Comparison of ENCODE assay signal across 19 cellular contexts in genomic region chr19:30570194-30570593, GRCh38.
DNase-seq lines count a peak whose midpoint lies in the region.
"Had no signal": no experiment of that assay in that cellular context is flagged by ENCODE, and none has a peak within 500 bp of the region (broad histone marks: within the 10 kb centered on the region; RNA-seq: fewer than 3 reads in every experiment).

No MANE protein-coding gene starts in this region.

- peak overlapping the region; percentile 26 for H3K9ac ChIP-seq in trophoblast cell (ENCODE audit: low read length)
- H3K9ac ChIP-seq: BLaER1 had no signal

- no peak overlapping the region for H4K8ac ChIP-seq in trophoblast cell (ENCODE audit: low read depth, low read length)

- no peak overlapping the region for H4K12ac ChIP-seq in trophoblast cell (ENCODE audit: low read depth, low read length)

- H3K23ac ChIP-seq in trophoblast cell (ENCODE audit: low read length): no peak overlapping the region

- H3K27me3 ChIP-seq in trophoblast cell (ENCODE audit: insufficient read depth, low read length) (no peaks in the 10 kb centered on the region), H7 (ENCODE audit: control insufficient read depth, insufficient read depth, low read length) (no peaks in the 10 kb centered on the region)
- H3K27me3 ChIP-seq: BLaER1 had no signal

- H3K14ac ChIP-seq in trophoblast cell (ENCODE audit: low read length): no peak overlapping the region

- no peak overlapping the region for H2BK12ac ChIP-seq in trophoblast cell (ENCODE audit: low read length)

- no peaks in the 10 kb centered on the region for H3K36me3 ChIP-seq in trophoblast cell (ENCODE audit: control insufficient read depth in 1 of 2, insufficient read depth in 2 of 2, low read length in 2 of 2)
- no peaks in the 10 kb centered on the region for H3K36me3 ChIP-seq in H7 (replicated peaks; ENCODE audit: control insufficient read depth, insufficient read depth, low read length)
- H3K36me3 ChIP-seq: BLaER1 had no signal

- H3K27me3 Mint-ChIP-seq in activated CD4-positive, alpha-beta memory T cell treated with anti-CD3 and anti-CD28 coated beads for 36 hours: no peaks in the 10 kb centered on the region
- H3K27me3 Mint-ChIP-seq: B cell had no signal

- CTCF ChIA-PET in activated CD4-positive, alpha-beta memory T cell treated with anti-CD3 and anti-CD28 coated beads for 36 hours (lab: Charles Lee): no interaction called here

- no peaks in the 10 kb centered on the region for H3K36me3 Mint-ChIP-seq in activated CD4-positive, alpha-beta memory T cell treated with anti-CD3 and anti-CD28 coated beads for 36 hours
- H3K36me3 Mint-ChIP-seq: CD4-positive, CD25-positive, alpha-beta regulatory T cell; CD8-positive, alpha-beta T cell had no signal

- POLR2A ChIA-PET in activated CD4-positive, alpha-beta memory T cell treated with anti-CD3 and anti-CD28 coated beads for 36 hours (lab: Charles Lee): no interaction called here

- H3K4me3 ChIP-seq in trophoblast cell (ENCODE audit: low read depth, low read length) (no peak overlapping the region), H7 (ENCODE audit: insufficient read depth, low read depth, low read length) (no peak overlapping the region)
- H3K4me3 ChIP-seq: BLaER1, GM23338 had no signal

- H4K91ac ChIP-seq in trophoblast cell (ENCODE audit: low read depth, low read length): no peak overlapping the region

- H3K79me1 ChIP-seq in trophoblast cell (ENCODE audit: low read length): no peaks in the 10 kb centered on the region

- H3K27ac ChIP-seq in trophoblast cell (ENCODE audit: low read depth, low read length): no peak overlapping the region
- H3K27ac ChIP-seq: 22Rv1, BLaER1, C4-2B had no signal

- H3K4ac ChIP-seq in trophoblast cell (ENCODE audit: low read depth, low read length): no peak overlapping the region

- H2AFZ ChIP-seq in trophoblast cell (ENCODE audit: insufficient read depth, low read length, poor library complexity): no peak overlapping the region
- H2AFZ ChIP-seq: GM23338 had no signal

- no peak overlapping the region for H2AK5ac ChIP-seq in trophoblast cell (ENCODE audit: low read length)

- H3K27ac Mint-ChIP-seq in activated CD4-positive, alpha-beta memory T cell treated with anti-CD3 and anti-CD28 coated beads for 36 hours: no peak overlapping the region
- H3K27ac Mint-ChIP-seq: B cell; CD4-positive, CD25-positive, alpha-beta regulatory T cell; CD8-positive, alpha-beta T cell; GM23338 had no signal

- WGBS in trophoblast cell (ENCODE audit: extremely low coverage, insufficient coverage, insufficient read length): no CpG with 5 or more reads among the region's 14 CpGs

- intact Hi-C loops in activated CD4-positive, alpha-beta memory T cell treated with anti-CD3 and anti-CD28 coated beads for 36 hours (cut with micrococcal nuclease): no loop called here

- no peaks in the 10 kb centered on the region for H3K9me3 Mint-ChIP-seq in activated CD4-positive, alpha-beta memory T cell treated with anti-CD3 and anti-CD28 coated beads for 36 hours
- H3K9me3 Mint-ChIP-seq: CD4-positive, CD25-positive, alpha-beta regulatory T cell; CD8-positive, alpha-beta T cell; GM23338 had no signal

- no peak overlapping the region for H2BK5ac ChIP-seq in trophoblast cell (ENCODE audit: low read depth, low read length, poor library complexity)

- H2BK120ac ChIP-seq in trophoblast cell (ENCODE audit: insufficient read depth, low read length, poor library complexity): no peak overlapping the region

- no peaks in the 10 kb centered on the region for H3K4me1 Mint-ChIP-seq in activated CD4-positive, alpha-beta memory T cell treated with anti-CD3 and anti-CD28 coated beads for 36 hours (ENCODE audit: low read depth)
- H3K4me1 Mint-ChIP-seq: B cell; CD4-positive, CD25-positive, alpha-beta regulatory T cell had no signal

- H3K18ac ChIP-seq in trophoblast cell (ENCODE audit: low read length): no peak overlapping the region

- no peaks in the 10 kb centered on the region for H3K79me2 ChIP-seq in trophoblast cell (ENCODE audit: control insufficient read depth, insufficient read depth, low read length, poor library complexity)

- H3K4me1 ChIP-seq in trophoblast cell (ENCODE audit: control insufficient read depth in 1 of 2, insufficient read depth in 2 of 2, low read length in 2 of 2): no peaks in the 10 kb centered on the region
- H3K4me1 ChIP-seq: BLaER1, Caco-2 had no signal

- no peak overlapping the region for H3K4me2 ChIP-seq in trophoblast cell (ENCODE audit: low read length)
- H3K4me2 ChIP-seq: BLaER1, GM23338 had no signal

- DNase-seq in NCI-H1436 (lab: John Stamatoyannopoulos, UW): peak; percentile 20
- no peak for DNase-seq in NCI-H1436 treated with DMSO at 0.1 percent for 48 hours (lab: John Stamatoyannopoulos, UW)
- peak; percentile 21 for DNase-seq in NCI-H748 treated with DMSO at 0.1 percent for 48 hours (lab: John Stamatoyannopoulos, UW)
- DNase-seq in mesenteric fat pad (ENCODE audit: low spot score): peak; percentile 75
- no peak for DNase-seq in trophoblast cell
- no peak for DNase-seq in glomerular visceral epithelial cell (ENCODE audit: extremely low spot score)
- DNase-seq in activated CD4-positive, alpha-beta memory T cell treated with anti-CD3 and anti-CD28 coated beads for 36 hours: no peak
- DNase-seq in H7: no peak
- DNase-seq: Caco-2; CD4-positive, CD25-positive, alpha-beta regulatory T cell; CD8-positive, alpha-beta T cell; DMS153; DND-41; HCEC 1CT had no signal

- H3K4me3 Mint-ChIP-seq in activated CD4-positive, alpha-beta memory T cell treated with anti-CD3 and anti-CD28 coated beads for 36 hours: no peak overlapping the region
- H3K4me3 Mint-ChIP-seq: B cell; CD4-positive, CD25-positive, alpha-beta regulatory T cell; CD8-positive, alpha-beta T cell; GM23338 had no signal

- H3K9me3 ChIP-seq in trophoblast cell (ENCODE audit: insufficient read depth, low read depth, low read length): peaks cover 2% of the 10 kb centered on the region
- H3K9me3 ChIP-seq: BLaER1, Caco-2 had no signal

Comparison
In these comparisons a context has a peak if more than half of its experiments do, and no peak if none do; other contexts are left out.
1. DNase-seq: peak in NCI-H1436 (single experiment), NCI-H748 treated with DMSO at 0.1 percent for 48 hours (single experiment) and mesenteric fat pad (single experiment); none in NCI-H1436 treated with DMSO at 0.1 percent for 48 hours (single experiment), trophoblast cell (0 of 2), glomerular visceral epithelial cell (single experiment), activated CD4-positive, alpha-beta memory T cell treated with anti-CD3 and anti-CD28 coated beads for 36 hours (single experiment) and H7 (single experiment).